In the genomic region with DNA sequence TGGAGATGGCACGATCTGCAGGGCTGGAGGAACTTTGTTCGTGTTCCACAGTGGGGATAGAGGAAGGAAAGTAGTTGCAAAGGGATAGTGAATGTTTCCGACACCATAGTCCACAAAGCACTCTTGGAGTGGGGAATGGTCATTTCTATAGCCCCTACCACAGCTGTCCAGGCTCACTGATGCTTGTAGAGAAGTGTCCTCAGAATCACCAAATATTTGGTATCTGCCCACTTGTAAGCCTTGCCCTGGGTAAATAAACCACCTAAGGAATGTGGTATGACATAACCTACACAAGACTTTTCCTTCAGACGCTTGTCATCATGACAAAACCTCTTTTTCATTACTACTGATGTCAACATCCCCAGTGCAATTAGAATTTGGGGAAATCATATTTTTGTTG, we compare ENCODE assay signal across 21 cellular contexts.
A peak's percentile ranks its signal among the peaks of the same experiment; 100 is the strongest.
DNase-seq lines count a peak whose midpoint lies in the region; ATAC-seq and TF ChIP-seq lines count a peak whose summit lies in the region.
"Had no signal": no experiment of that assay in that cellular context is flagged by ENCODE, and none has a peak within 500 bp of the region (broad histone marks: within the 10 kb centered on the region; RNA-seq: fewer than 3 reads in every experiment).

No MANE protein-coding gene starts in this region.

- TF ChIP-seq POLR2A in IMR-90 (IDR thresholded peaks at IDR 0.05; ENCODE audit: low read depth, low read length) (no peak), testis (IDR thresholded peaks at IDR 0.05) (no peak)

- no peak for ATAC-seq in IMR-90 (ENCODE audit: low read depth)
- peak; percentile 41 for ATAC-seq in left lung
- no peak for ATAC-seq in GM18519 (IDR thresholded peaks at IDR 0.05; ENCODE audit: low FRiP score, unreplicated experiment)
- ATAC-seq: GM12878, GM23338, K562 had no signal

- H3K9ac ChIP-seq in IMR-90 (ENCODE audit: low read depth, low read length) = no peak overlapping the region

- peak overlapping the region; percentile 93 for H2BK120ac ChIP-seq in IMR-90 (ENCODE audit: low read depth, low read length)

- H2BK15ac ChIP-seq in IMR-90 (ENCODE audit: low read depth, low read length) = peak overlapping the region; percentile 36; the same call in 1 of the 3 replicates

- H3K56ac ChIP-seq in IMR-90 (ENCODE audit: extremely low read depth, insufficient read depth, low read length) = no peak overlapping the region

- no peaks in the 10 kb centered on the region for H3K27me3 ChIP-seq in IMR-90 (ENCODE audit: control insufficient read depth, insufficient read depth, low read length)
- H3K27me3 ChIP-seq in left lung = no peaks in the 10 kb centered on the region
- H3K27me3 ChIP-seq in testis = no peaks in the 10 kb centered on the region
- H3K27me3 ChIP-seq: BE2C had no signal

- peak overlapping the region; percentile 21; the same call in 1 of the 2 replicates for H3K23ac ChIP-seq in IMR-90 (ENCODE audit: low read depth, low read length)

- H3K4me2 ChIP-seq in IMR-90 (ENCODE audit: low read depth, low read length) = no peak overlapping the region
- H3K4me2 ChIP-seq: GM23338 had no signal

- no peaks in the 10 kb centered on the region for H4K20me1 ChIP-seq in IMR-90 (ENCODE audit: insufficient read depth, low read length)

- H2BK20ac ChIP-seq in IMR-90 (ENCODE audit: low read depth, low read length) = peak overlapping the region; percentile 85

- H3K36me3 ChIP-seq in IMR-90 (ENCODE audit: control insufficient read depth, insufficient read depth, low read length) (no peaks in the 10 kb centered on the region), left lung (no peaks in the 10 kb centered on the region), testis (ENCODE audit: low read depth, missing control alignments) (no peaks in the 10 kb centered on the region)
- H3K36me3 ChIP-seq: BE2C, HAP-1 had no signal

- dilution Hi-C loops in IMR-90 (cut with HindIII; ENCODE audit: low sequenced_read_pairs, unreplicated experiment) = no loop called here

- H3K9me3 ChIP-seq in IMR-90 (ENCODE audit: control insufficient read depth, insufficient read depth, low read length) (no peaks in the 10 kb centered on the region), left lung (no peaks in the 10 kb centered on the region), testis (no peaks in the 10 kb centered on the region)
- H3K9me3 ChIP-seq: BE2C, HAP-1 had no signal

- H2AK5ac ChIP-seq in IMR-90 (ENCODE audit: low read depth, low read length) = peak overlapping the region; percentile 94

- H3K79me1 ChIP-seq in IMR-90 (ENCODE audit: low read depth in 1 of 2, low read length in 2 of 2) = peaks cover 15 to 55% of the 10 kb centered on the region in 2 experiments

- H4K91ac ChIP-seq in IMR-90 (ENCODE audit: insufficient read depth, low read depth, low read length) = peak overlapping the region; percentile 92

- peaks cover 29% of the 10 kb centered on the region for H3K4me1 ChIP-seq in IMR-90 (ENCODE audit: control insufficient read depth, insufficient read depth, low read length)
- H3K4me1 ChIP-seq in left lung = no peaks in the 10 kb centered on the region
- H3K4me1 ChIP-seq in testis = no peaks in the 10 kb centered on the region
- H3K4me1 ChIP-seq: HAP-1 had no signal

- DNase-seq in IMR-90 (no peak), coronary artery (ENCODE audit: low spot score) (no peak), left lung (no peak), SW 1271 (lab: John Stamatoyannopoulos, UW) (no peak), testis (no peak), cortex of kidney (lab: John Stamatoyannopoulos, UW) (no peak)
- DNase-seq: ACHN; BE2C; C1 segment of cervical spinal cord; CD4-positive, CD25-positive, alpha-beta regulatory T cell; CD8-positive, alpha-beta memory T cell; COR-L47; DMS 273 treated with DMSO at 0.1 percent for 48 hours; DMS53; DND-41; EL had no signal

- peak overlapping the region; percentile 32 for H2BK5ac ChIP-seq in IMR-90 (ENCODE audit: low read depth, low read length, poor library complexity, severe bottlenecking)

- peak overlapping the region; percentile 3 for H2AK9ac ChIP-seq in IMR-90 (replicated peaks; ENCODE audit: low read depth, low read length, poor library complexity)

- CTCF ChIA-PET in IMR-90 (lab: Yijun Ruan, JAX) = interaction anchor here (0.5 kb wide), 1 partner anchor 595 kb away, joined by 3 read pairs; no protein-coding TSS in a partner anchor

- H3K14ac ChIP-seq in IMR-90 (replicated peaks; ENCODE audit: low read depth, low read length) = peak overlapping the region; percentile 92

- in situ Hi-C loops in IMR-90 (cut with MboI; ENCODE audit: low sequenced_read_pairs) = no loop called here

- no peak for TF ChIP-seq CTCF in IMR-90 (conservative IDR thresholded peaks at IDR 0.05; ENCODE audit: low read depth, low read length)
- TF ChIP-seq CTCF in coronary artery (IDR thresholded peaks at IDR 0.05) = peak; percentile 6
- no peak for TF ChIP-seq CTCF in left lung (IDR thresholded peaks at IDR 0.05)
- no peak for TF ChIP-seq CTCF in testis (IDR thresholded peaks at IDR 0.05)

- POLR2A ChIA-PET in IMR-90 (lab: Charles Lee; ENCODE audit: unreplicated experiment) = no interaction called here

- no CpG with 5 or more reads among the region's 4 CpGs for WGBS in IMR-90 (ENCODE audit: extremely low coverage in 2 of 2, insufficient read length in 1 of 2), 2 experiments
- WGBS in testis, 2 donors = 91 to 97% methylated on average over 4 of the region's 4 CpGs

- peak overlapping the region; percentile 91 for H3K4ac ChIP-seq in IMR-90 (ENCODE audit: low read depth, low read length)

- intact Hi-C loops in IMR-90 (cut with micrococcal nuclease) (no loop called here), left lung (cut with DNase I) (no loop called here), testis (cut with DNase I; ENCODE audit: low total_unique reads) (no loop called here)

- H3K4me3 ChIP-seq in IMR-90 (ENCODE audit: insufficient read depth, low read depth, low read length) (no peak overlapping the region), coronary artery (no peak overlapping the region), left lung (no peak overlapping the region), testis (no peak overlapping the region)
- H3K4me3 ChIP-seq: GM12878, GM23338, HAP-1, K562 had no signal

- BruUV-seq in IMR-90 (replicated peaks; lab: Mats Ljungman, UMichigan) = no TSS peak

- H3K9me1 ChIP-seq in IMR-90 (ENCODE audit: insufficient read depth, low read length) = peaks cover 24% of the 10 kb centered on the region

- H4K5ac ChIP-seq in IMR-90 (ENCODE audit: low read depth, low read length) = peak overlapping the region; percentile 49; the same call in 1 of the 2 replicates

- H2AFZ ChIP-seq in IMR-90 (replicated peaks; ENCODE audit: low read length, poor library complexity) = no peak overlapping the region
- H2AFZ ChIP-seq: GM23338 had no signal

- peak overlapping the region; percentile 36 for H3K18ac ChIP-seq in IMR-90 (ENCODE audit: low read depth, low read length)

- peak overlapping the region; percentile 15; the same call in 1 of the 2 replicates for H3K27ac ChIP-seq in IMR-90 (ENCODE audit: insufficient read depth, low read length)
- no peak overlapping the region for H3K27ac ChIP-seq in coronary artery
- H3K27ac ChIP-seq in left lung = no peak overlapping the region
- H3K27ac ChIP-seq in testis = no peak overlapping the region

- TF ChIP-seq RAD21 in IMR-90 (IDR thresholded peaks at IDR 0.05; ENCODE audit: low read length) = no peak

- H4K8ac ChIP-seq in IMR-90 (ENCODE audit: low read depth in 2 of 2, low read length in 2 of 2) = peak overlapping the region; percentile 61 to 71

TF ChIP-seq in IMR-90, 13 proteins besides CTCF, POLR2A, EP300 and RAD21:
- TF ChIP-seq FOS (IDR thresholded peaks at IDR 0.05; ENCODE audit: low read depth, low read length) (no peak), RCOR1 (IDR thresholded peaks at IDR 0.05; ENCODE audit: insufficient replicate concordance, low read length) (no peak)
